ENCODE assay signal across 17 cellular contexts in genomic region chr1:24195874-24196273, GRCh38. TPM values are rescaled to one million over a fixed set of nuclear protein-coding genes. Genes with fewer than 3 reads are reported as not detected.
"Had no signal": no experiment of that assay in that cellular context is flagged by ENCODE, and none has a peak within 500 bp of the region (broad histone marks: within the 10 kb centered on the region; RNA-seq: fewer than 3 reads in every experiment).

No MANE protein-coding gene starts in this region.

- H3K27ac ChIP-seq: left ventricle myocardium inferior, pancreas, sigmoid colon, tibial nerve had no signal

- H3K36me3 ChIP-seq: left ventricle myocardium inferior, pancreas, sigmoid colon, tibial nerve had no signal

- DNase-seq: activated CD4-positive, alpha-beta memory T cell treated with anti-CD3 and anti-CD28 coated beads for 36 hours; activated CD8-positive, alpha-beta memory T cell treated with anti-CD3 and anti-CD28 coated beads, Interleukin-2, amount 10 ng/mL, durations not matched to agents 7 days and 5 days; activated gamma-delta T cell treated with Interleukin-2 at 50 U/mL for 16 hours; activated T-cell treated with anti-CD3 and anti-CD28 coated beads, Interleukin-2, amount 50 U/mL, for 4 hours; dermis blood vessel endothelial cell; erythroblast; hippocampal formation; left ventricle myocardium inferior; mucosa of descending colon; naive thymus-derived CD4-positive, alpha-beta T cell; pancreas; sigmoid colon; stimulated activated CD4-positive, alpha-beta T cell treated with anti-CD3 and anti-CD28 coated beads, Interleukin-12 subunit alpha, Interleukin-12 subunit beta, amount 100 ng/mL, for 4 hours; stimulated activated CD4-positive, alpha-beta T cell treated with anti-CD3 and anti-CD28 coated beads, Interleukin-2, amount 100 ng/mL, for 24 hours had no signal

- H3K4me1 ChIP-seq: pancreas had no signal

- H3K4me3 ChIP-seq: left ventricle myocardium inferior, mucosa of descending colon, pancreas, sigmoid colon, tibial nerve had no signal

- H3K27me3 ChIP-seq: pancreas had no signal

- H3K9me3 ChIP-seq: left ventricle myocardium inferior, mucosa of descending colon, pancreas, sigmoid colon, tibial nerve had no signal

- FAIRE-seq: pancreas had no signal

RNA-seq across cellular contexts. Expression of gene IL22RA1, which starts 52.9 kb away (rescaled TPM):
- total RNA-seq: activated CD4-positive, alpha-beta memory T cell treated with anti-CD3 and anti-CD28 coated beads for 36 hours; chondrocyte; dermis blood vessel endothelial cell; naive thymus-derived CD4-positive, alpha-beta T cell; T-helper 1 cell treated with Interleukin-12 subunit alpha and Interleukin-12 subunit beta and Interleukin-4 antibody, amounts not matched to agents 30 ng/mL and 1 ng/mL, for 36 hours; tibial nerve had no signal
- polyA plus RNA-seq: naive thymus-derived CD4-positive, alpha-beta T cell had no signal
